Comparison of ENCODE assay signal across 8 cellular contexts in the genomic region with DNA sequence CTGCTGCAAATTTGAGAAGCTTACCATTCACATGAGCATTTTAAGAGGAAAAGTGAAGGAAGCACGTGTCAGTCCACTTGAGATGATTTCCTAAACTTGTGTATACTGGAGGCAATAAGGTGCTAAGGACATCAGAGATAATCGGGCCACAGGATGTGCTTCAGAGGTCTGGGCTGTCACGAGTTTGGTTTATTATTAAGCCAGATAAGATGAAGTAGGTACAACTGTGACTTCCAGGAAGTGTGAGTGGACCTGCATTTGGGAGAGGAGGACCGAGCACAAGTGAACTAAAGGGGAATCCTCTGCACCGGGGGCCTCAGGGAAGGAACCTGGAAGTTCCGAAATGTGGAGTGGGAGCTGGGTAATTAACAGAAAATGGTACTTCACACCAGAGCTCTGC. TPM values are rescaled to one million over a fixed set of nuclear protein-coding genes. Genes with fewer than 3 reads are reported as not detected.
DNase-seq lines count a peak whose midpoint lies in the region; ATAC-seq and TF ChIP-seq lines count a peak whose summit lies in the region.

No MANE protein-coding gene starts in this region.

- H3K9me3 ChIP-seq in left ventricle myocardium inferior (replicated peaks) (no peaks in the 10 kb centered on the region), upper lobe of right lung (no peaks in the 10 kb centered on the region)

- intact Hi-C loops in left ventricle myocardium inferior (cut with micrococcal nuclease) (loop anchor here (5.0 to 10.0 kb wide), 2 partner anchors 145 to 657 kb away; no protein-coding TSS in a partner anchor), Right ventricle myocardium inferior (cut with DNase I) (loop anchor here (5.0 kb wide), 1 partner anchor 102 kb away; no protein-coding TSS in a partner anchor), upper lobe of right lung (cut with DNase I) (loop anchor here (10.0 kb wide), 1 partner anchor 745 kb away; no protein-coding TSS in a partner anchor)

- H3K36me3 ChIP-seq in left ventricle myocardium inferior: no peaks in the 10 kb centered on the region
- H3K36me3 ChIP-seq in upper lobe of right lung: no peaks in the 10 kb centered on the region

- peaks cover 42% of the 10 kb centered on the region for H3K27me3 ChIP-seq in left ventricle myocardium inferior (ENCODE audit: low read depth)
- peaks cover 8% of the 10 kb centered on the region for H3K27me3 ChIP-seq in upper lobe of right lung

- no peak for ATAC-seq in Right ventricle myocardium inferior
- ATAC-seq in upper lobe of right lung: peak; percentile 24

- TF ChIP-seq CTCF in left ventricle myocardium inferior (IDR thresholded peaks at IDR 0.05; ENCODE audit: borderline replicate concordance) (no peak), upper lobe of right lung (IDR thresholded peaks at IDR 0.05) (no peak)

- DNase-seq in left ventricle myocardium inferior (no peak), Right ventricle myocardium inferior (ENCODE audit: missing footprints) (no peak), NCI-H146 treated with DMSO at 0.1 percent for 48 hours (lab: John Stamatoyannopoulos, UW; ENCODE audit: unreplicated experiment) (peak; percentile 27), kidney glomerular epithelial cell (lab: John Stamatoyannopoulos, UW) (peak; percentile 6), upper lobe of right lung (no peak), inferior parietal cortex (ENCODE audit: extremely low spot score) (no peak), NCI-H2196 treated with DMSO at 0.1 percent for 48 hours (lab: John Stamatoyannopoulos, UW; ENCODE audit: unreplicated experiment) (no peak), A172 (ENCODE audit: low spot score) (no peak)

- H3K4me1 ChIP-seq in left ventricle myocardium inferior: peaks cover 32% of the 10 kb centered on the region
- H3K4me1 ChIP-seq in upper lobe of right lung: peaks cover 22% of the 10 kb centered on the region

- H3K4me3 ChIP-seq in left ventricle myocardium inferior (peak overlapping the region; percentile 81), upper lobe of right lung (peak overlapping the region; percentile 75)

- H3K27ac ChIP-seq in left ventricle myocardium inferior (replicated peaks) (no peak overlapping the region), upper lobe of right lung (peak overlapping the region; percentile 42)

RNA-seq across cellular contexts. Expression of a gene that starts 1.4 kb away (rescaled TPM):
- total RNA-seq in left ventricle myocardium inferior (0.33 TPM), Right ventricle myocardium inferior (0.51 TPM), upper lobe of right lung (19.6 TPM)
- total RNA-seq in A172 (2014; rRNA removed; shearing (Covaris generic)): 1.8 and 2.7 TPM in 2 replicates

Comparison
In these comparisons a context has a peak if more than half of its experiments do, and no peak if none do; other contexts are left out.
1. DNase-seq: peak in NCI-H146 treated with DMSO at 0.1 percent for 48 hours (single experiment) and kidney glomerular epithelial cell (single experiment); none in left ventricle myocardium inferior (single experiment), Right ventricle myocardium inferior (single experiment), upper lobe of right lung (single experiment), inferior parietal cortex (single experiment), NCI-H2196 treated with DMSO at 0.1 percent for 48 hours (single experiment) and A172 (single experiment).